Comparison of ENCODE assay signal across 8 cellular contexts in the genomic region with DNA sequence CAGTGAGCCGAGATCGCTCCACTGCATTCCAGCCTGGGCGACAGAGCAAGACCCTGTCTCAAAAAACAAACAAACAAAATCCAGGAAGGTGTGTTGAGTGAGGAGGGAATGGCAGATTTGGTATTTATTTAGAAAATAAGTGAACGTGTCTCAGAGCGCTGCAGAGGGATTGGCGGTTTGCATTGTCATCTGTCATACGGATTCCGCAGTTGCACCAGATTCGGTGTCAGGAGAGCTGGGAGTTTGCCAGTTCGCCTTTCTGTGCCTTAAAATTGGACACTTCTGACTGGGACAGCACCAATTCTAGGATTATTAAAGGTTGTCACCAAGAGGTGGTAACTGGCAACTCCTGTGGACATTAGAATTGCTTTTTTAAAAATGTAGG. TPM values are rescaled to one million over a fixed set of nuclear protein-coding genes. Genes with fewer than 3 reads are reported as not detected.
DNase-seq lines count a peak whose midpoint lies in the region; ATAC-seq and TF ChIP-seq lines count a peak whose summit lies in the region.

No MANE protein-coding gene starts in this region.

- DNase-seq in Ammon's horn (ENCODE audit: low spot score), result peak; percentile 25
- no peak for DNase-seq in astrocyte of the cerebellum (ENCODE audit: low read depth)
- peak; percentile 31 for DNase-seq in inferior parietal cortex (ENCODE audit: extremely low spot score)
- DNase-seq in stimulated activated CD4-positive, alpha-beta T cell treated with anti-CD3 and anti-CD28 coated beads, Interleukin-2, amount 100 ng/mL, for 48 hours, result no peak
- no peak for DNase-seq in SHP77 (lab: John Stamatoyannopoulos, UW)
- DNase-seq in NCI-H1930 (lab: John Stamatoyannopoulos, UW), result no peak

- H3K9me3 ChIP-seq in HUES64 (ENCODE audit: insufficient read depth, low read depth, low read length), result no peaks in the 10 kb centered on the region

- peaks cover 44% of the 10 kb centered on the region for H3K4me1 Mint-ChIP-seq in stimulated activated memory B cell treated with anti-CD40 and anti-IgM and Interleukin-4, amounts not matched to agents 10 μg/mL and 1 μg/mL and 100 μg/mL, for 72 hours

- peaks cover 18% of the 10 kb centered on the region; the same call in 1 of the 2 replicates for H3K4me1 ChIP-seq in HUES64 (ENCODE audit: insufficient read depth, low read length)

- 23% methylated on average over 10 of the region's 10 CpGs for WGBS in HUES64

- ATAC-seq in stimulated activated memory B cell treated with anti-CD40 and anti-IgM and Interleukin-4, amounts not matched to agents 10 μg/mL and 1 μg/mL and 100 μg/mL, for 72 hours, result no peak

- peaks cover 31% of the 10 kb centered on the region for H3K36me3 ChIP-seq in HUES64 (ENCODE audit: insufficient read depth, low read length)

- H3K4me3 ChIP-seq in HUES64 (ENCODE audit: low read length), result peak overlapping the region; percentile 85
- H3K4me3 ChIP-seq in astrocyte of the cerebellum (ENCODE audit: low read depth, low read length), result peak overlapping the region; percentile 86

- H3K27ac ChIP-seq in HUES64 (ENCODE audit: low read depth, low read length), result no peak overlapping the region

- H3K27me3 Mint-ChIP-seq in stimulated activated memory B cell treated with anti-CD40 and anti-IgM and Interleukin-4, amounts not matched to agents 10 μg/mL and 1 μg/mL and 100 μg/mL, for 72 hours, result no peaks in the 10 kb centered on the region

- peak overlapping the region; percentile 95 for H3K27ac Mint-ChIP-seq in stimulated activated memory B cell treated with anti-CD40 and anti-IgM and Interleukin-4, amounts not matched to agents 10 μg/mL and 1 μg/mL and 100 μg/mL, for 72 hours

- no peak for TF ChIP-seq CTCF in astrocyte of the cerebellum (IDR thresholded peaks at IDR 0.05; ENCODE audit: low read depth, low read length, missing control alignments)

- H3K36me3 Mint-ChIP-seq in stimulated activated memory B cell treated with anti-CD40 and anti-IgM and Interleukin-4, amounts not matched to agents 10 μg/mL and 1 μg/mL and 100 μg/mL, for 72 hours, result peaks cover 19% of the 10 kb centered on the region

- in situ Hi-C loops in astrocyte of the cerebellum (cut with HindIII; ENCODE audit: low sequenced_read_pairs), result no loop called here

- H3K4me3 Mint-ChIP-seq in stimulated activated memory B cell treated with anti-CD40 and anti-IgM and Interleukin-4, amounts not matched to agents 10 μg/mL and 1 μg/mL and 100 μg/mL, for 72 hours, result peak overlapping the region; percentile 98

- no peaks in the 10 kb centered on the region for H3K9me3 Mint-ChIP-seq in stimulated activated memory B cell treated with anti-CD40 and anti-IgM and Interleukin-4, amounts not matched to agents 10 μg/mL and 1 μg/mL and 100 μg/mL, for 72 hours

- peak overlapping the region; percentile 77; the same call in 1 of the 2 replicates for H3K9ac ChIP-seq in HUES64 (ENCODE audit: low read depth, low read length)

- no peaks in the 10 kb centered on the region for H3K27me3 ChIP-seq in HUES64 (ENCODE audit: insufficient read depth, low read length)

RNA-seq across cellular contexts. Expression of a gene that starts 0.9 kb away (rescaled TPM):
- polyA plus RNA-seq in HUES64 (2013, experiment 1 of 2), result 11.6 TPM
- polyA plus RNA-seq in HUES64 (2013, experiment 2 of 2), result 14.2 TPM

RNA-seq across cellular contexts. Expression of a gene that starts 49.4 kb away (rescaled TPM):
- 26.1 TPM for polyA plus RNA-seq in HUES64 (2013, experiment 1 of 2)
- 29.6 TPM for polyA plus RNA-seq in HUES64 (2013, experiment 2 of 2)

Comparison
In these comparisons a context has a peak if more than half of its experiments do, and no peak if none do; other contexts are left out.
1. DNase-seq: peak in Ammon's horn (single experiment) and inferior parietal cortex (single experiment); none in astrocyte of the cerebellum (single experiment), stimulated activated CD4-positive, alpha-beta T cell treated with anti-CD3 and anti-CD28 coated beads, Interleukin-2, amount 100 ng/mL, for 48 hours (0 of 2), SHP77 (0 of 2) and NCI-H1930 (0 of 2).